ENCODE assay signal across 1 cellular context in genomic region chr7:130961128-130961601, GRCh38.
TF ChIP-seq lines count a peak whose summit lies in the region.

No MANE protein-coding gene starts in this region.

TF ChIP-seq in GM12878, 131 proteins besides CTCF, POLR2A, EP300 and RAD21 (continued from another document):
- TF ChIP-seq ETV6 (conservative IDR thresholded peaks at IDR 0.05 in 1 of 2, IDR thresholded peaks at IDR 0.05 in 1 of 2; ENCODE audit: borderline replicate concordance in 1 of 2, low read depth in 1 of 2) (peak in 1 of 2 experiments; percentile 88; a peak in 2 of 4 replicates), ATF7 (IDR thresholded peaks at IDR 0.05; ENCODE audit: low read depth) (peak; percentile 89), SMAD1 (IDR thresholded peaks at IDR 0.05; ENCODE audit: low read depth, partially characterized antibody) (peak; percentile 74), SMC3 (IDR thresholded peaks at IDR 0.05; ENCODE audit: borderline replicate concordance, low read length) (no peak; the same call in 1 of the 2 replicates), PML (IDR thresholded peaks at IDR 0.05; ENCODE audit: low read length) (peak; percentile 98), IKZF1 (conservative IDR thresholded peaks at IDR 0.05) (peak; percentile 89), NR2C1 (IDR thresholded peaks at IDR 0.05) (no peak), SUPT20H (IDR thresholded peaks at IDR 0.05; ENCODE audit: borderline replicate concordance, control insufficient read depth, low read depth, low read length) (no peak), SMAD5 (IDR thresholded peaks at IDR 0.05; ENCODE audit: low read depth) (peak; percentile 97), BHLHE40 (IDR thresholded peaks at IDR 0.05; ENCODE audit: borderline replicate concordance in 1 of 2, low read depth in 2 of 2, low read length in 1 of 2) (peak; percentile 72 to 83), JUNB (IDR thresholded peaks at IDR 0.05) (peak; percentile 98), NFIC (IDR thresholded peaks at IDR 0.05; ENCODE audit: low read depth, low read length) (peak; percentile 98), SIN3A (IDR thresholded peaks at IDR 0.05; ENCODE audit: low read depth, low read length) (0 out of 2 replicates have a peak, but pooled peaks have one; percentile 47), USF2 (IDR thresholded peaks at IDR 0.05; ENCODE audit: borderline replicate concordance, low read depth, low read length) (no peak)
- TF ChIP-seq, protein P1, sequence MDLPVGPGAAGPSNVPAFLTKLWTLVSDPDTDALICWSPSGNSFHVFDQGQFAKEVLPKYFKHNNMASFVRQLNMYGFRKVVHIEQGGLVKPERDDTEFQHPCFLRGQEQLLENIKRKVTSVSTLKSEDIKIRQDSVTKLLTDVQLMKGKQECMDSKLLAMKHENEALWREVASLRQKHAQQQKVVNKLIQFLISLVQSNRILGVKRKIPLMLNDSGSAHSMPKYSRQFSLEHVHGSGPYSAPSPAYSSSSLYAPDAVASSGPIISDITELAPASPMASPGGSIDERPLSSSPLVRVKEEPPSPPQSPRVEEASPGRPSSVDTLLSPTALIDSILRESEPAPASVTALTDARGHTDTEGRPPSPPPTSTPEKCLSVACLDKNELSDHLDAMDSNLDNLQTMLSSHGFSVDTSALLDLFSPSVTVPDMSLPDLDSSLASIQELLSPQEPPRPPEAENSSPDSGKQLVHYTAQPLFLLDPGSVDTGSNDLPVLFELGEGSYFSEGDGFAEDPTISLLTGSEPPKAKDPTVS (IDR thresholded peaks at IDR 0.05; ENCODE audit: low read depth, low read length) = no peak
- TF ChIP-seq, protein P2, sequence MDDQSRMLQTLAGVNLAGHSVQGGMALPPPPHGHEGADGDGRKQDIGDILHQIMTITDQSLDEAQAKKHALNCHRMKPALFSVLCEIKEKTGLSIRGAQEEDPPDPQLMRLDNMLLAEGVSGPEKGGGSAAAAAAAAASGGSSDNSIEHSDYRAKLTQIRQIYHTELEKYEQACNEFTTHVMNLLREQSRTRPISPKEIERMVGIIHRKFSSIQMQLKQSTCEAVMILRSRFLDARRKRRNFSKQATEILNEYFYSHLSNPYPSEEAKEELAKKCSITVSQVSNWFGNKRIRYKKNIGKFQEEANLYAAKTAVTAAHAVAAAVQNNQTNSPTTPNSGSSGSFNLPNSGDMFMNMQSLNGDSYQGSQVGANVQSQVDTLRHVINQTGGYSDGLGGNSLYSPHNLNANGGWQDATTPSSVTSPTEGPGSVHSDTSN (IDR thresholded peaks at IDR 0.05; ENCODE audit: insufficient replicate concordance, low read depth, low read length) = peak; percentile 78
- TF ChIP-seq, protein P3, sequence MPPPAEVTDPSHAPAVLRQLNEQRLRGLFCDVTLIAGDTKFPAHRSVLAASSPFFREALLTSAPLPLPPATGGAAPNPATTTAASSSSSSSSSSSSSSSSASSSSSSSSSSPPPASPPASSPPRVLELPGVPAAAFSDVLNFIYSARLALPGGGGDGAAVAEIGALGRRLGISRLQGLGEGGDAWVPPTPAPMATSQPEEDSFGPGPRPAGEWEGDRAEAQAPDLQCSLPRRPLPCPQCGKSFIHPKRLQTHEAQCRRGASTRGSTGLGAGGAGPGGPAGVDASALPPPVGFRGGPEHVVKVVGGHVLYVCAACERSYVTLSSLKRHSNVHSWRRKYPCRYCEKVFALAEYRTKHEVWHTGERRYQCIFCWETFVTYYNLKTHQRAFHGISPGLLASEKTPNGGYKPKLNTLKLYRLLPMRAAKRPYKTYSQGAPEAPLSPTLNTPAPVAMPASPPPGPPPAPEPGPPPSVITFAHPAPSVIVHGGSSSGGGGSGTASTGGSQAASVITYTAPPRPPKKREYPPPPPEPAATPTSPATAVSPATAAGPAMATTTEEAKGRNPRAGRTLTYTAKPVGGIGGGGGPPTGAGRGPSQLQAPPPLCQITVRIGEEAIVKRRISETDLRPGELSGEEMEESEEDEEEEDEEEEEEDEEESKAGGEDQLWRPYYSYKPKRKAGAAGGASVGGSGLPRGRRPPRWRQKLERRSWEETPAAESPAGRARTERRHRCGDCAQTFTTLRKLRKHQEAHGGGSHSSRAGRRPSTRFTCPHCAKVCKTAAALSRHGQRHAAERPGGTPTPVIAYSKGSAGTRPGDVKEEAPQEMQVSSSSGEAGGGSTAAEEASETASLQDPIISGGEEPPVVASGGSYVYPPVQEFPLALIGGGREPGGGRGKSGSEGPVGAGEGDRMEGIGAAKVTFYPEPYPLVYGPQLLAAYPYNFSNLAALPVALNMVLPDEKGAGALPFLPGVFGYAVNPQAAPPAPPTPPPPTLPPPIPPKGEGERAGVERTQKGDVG (CRISPR knock-in tag; IDR thresholded peaks at IDR 0.05) = no peak
